17 cellular contexts compared by ENCODE assay signal in the genomic region with DNA sequence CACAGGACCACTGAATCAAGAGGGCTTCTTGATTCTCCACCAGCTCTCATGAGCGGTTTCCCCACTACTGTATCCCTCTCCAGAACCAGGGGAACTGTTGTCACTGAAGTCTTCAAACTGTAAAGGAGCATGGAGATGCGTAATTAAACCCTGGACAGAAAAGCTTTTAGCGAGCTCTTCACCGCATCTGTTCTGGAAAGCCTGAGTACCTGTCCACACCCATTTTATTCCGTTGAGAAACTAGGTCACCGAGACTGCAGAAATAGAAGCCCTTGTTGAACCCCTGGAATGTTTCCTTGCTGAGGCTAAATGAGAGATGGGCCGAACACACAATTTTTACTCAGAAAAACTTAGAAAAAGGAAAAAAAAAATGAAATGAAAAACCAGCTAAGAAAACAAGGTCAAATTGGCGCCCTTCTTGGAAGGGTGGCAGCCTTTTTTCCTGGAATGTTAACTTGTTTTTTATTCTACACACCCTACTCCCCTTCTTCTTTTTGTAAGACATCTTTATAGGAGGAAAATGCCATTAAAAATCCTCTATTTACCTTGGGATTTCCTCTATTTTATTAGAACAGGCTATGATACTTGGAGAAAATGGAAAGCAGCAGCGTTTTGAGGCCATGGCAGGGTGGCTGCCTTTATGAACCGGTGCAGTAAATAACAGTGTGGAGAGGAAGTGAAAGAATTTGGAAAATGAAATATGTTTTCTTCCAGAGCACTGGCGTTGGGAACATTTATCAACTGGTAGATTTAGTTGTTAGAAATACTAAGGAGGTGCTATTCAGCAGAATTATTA. TPM values are rescaled to one million over a fixed set of nuclear protein-coding genes. Genes with fewer than 3 reads are reported as not detected.
A peak's percentile ranks its signal among the peaks of the same experiment; 100 is the strongest.
DNase-seq lines count a peak whose midpoint lies in the region; ATAC-seq and TF ChIP-seq lines count a peak whose summit lies in the region.
"Had no signal": no experiment of that assay in that cellular context is flagged by ENCODE, and none has a peak within 500 bp of the region (broad histone marks: within the 10 kb centered on the region; RNA-seq: fewer than 3 reads in every experiment).

No MANE protein-coding gene starts in this region.

- H3K9me3 Mint-ChIP-seq in activated naive CD4-positive, alpha-beta T cell treated with anti-CD3 and anti-CD28 coated beads, Interleukin-2, amount 50 U/mL, for 24 hours = no peaks in the 10 kb centered on the region
- H3K9me3 Mint-ChIP-seq in activated naive CD4-positive, alpha-beta T cell treated with anti-CD3 and anti-CD28 coated beads, Interleukin-2, amount 50 U/mL, for 72 hours = no peaks in the 10 kb centered on the region
- no peaks in the 10 kb centered on the region for H3K9me3 Mint-ChIP-seq in T-cell

- CTCF ChIA-PET in T-cell (lab: Charles Lee) = interaction anchor here in 1 of 2 donors (0.5 to 1.3 kb wide), 4 partner anchors 11 to 625 kb away, joined by 3 to 8 read pairs (median 4); no protein-coding TSS in a partner anchor

- no peaks in the 10 kb centered on the region for H3K79me2 ChIP-seq in MM.1S (ENCODE audit: low read length)

- WGBS in testis, 2 donors = 57 to 58% methylated on average over 11 of the region's 11 CpGs

- POLR2A ChIA-PET in T-cell (lab: Charles Lee) = interaction anchor here in 1 of 2 donors (0.7 kb wide), 1 partner anchor 10 kb away, joined by 3 read pairs; no protein-coding TSS in a partner anchor

- H3K27me3 ChIP-seq in testis = no peaks in the 10 kb centered on the region
- H3K27me3 ChIP-seq in MM.1S (replicated peaks; ENCODE audit: insufficient read depth, low read length) = no peaks in the 10 kb centered on the region
- H3K27me3 ChIP-seq: suprapubic skin had no signal

- ATAC-seq in activated naive CD4-positive, alpha-beta T cell treated with anti-CD3 and anti-CD28 coated beads, Interleukin-2, amount 50 U/mL, for 72 hours = no peak
- peak in 2 of 4 experiments; percentile 26 to 36 for ATAC-seq in T-cell (replicated peaks in 1 of 4)
- ATAC-seq in GM18517 (IDR thresholded peaks at IDR 0.05; ENCODE audit: unreplicated experiment) = no peak
- ATAC-seq in HG03521 (IDR thresholded peaks at IDR 0.05; ENCODE audit: unreplicated experiment) = no peak

- intact Hi-C loops in testis (cut with DNase I; ENCODE audit: low total_unique reads) = no loop called here

- H3K9me3 ChIP-seq in testis = no peaks in the 10 kb centered on the region
- no peaks in the 10 kb centered on the region for H3K9me3 ChIP-seq in MM.1S (replicated peaks; ENCODE audit: insufficient read depth, low read length)
- H3K9me3 ChIP-seq: suprapubic skin had no signal

- no peak overlapping the region for H3K9ac ChIP-seq in MM.1S (ENCODE audit: low read length)

- TF ChIP-seq POLR2A in testis (IDR thresholded peaks at IDR 0.05) = no peak

- H3K36me3 ChIP-seq in testis (ENCODE audit: low read depth, missing control alignments) (no peaks in the 10 kb centered on the region), MM.1S (replicated peaks; ENCODE audit: insufficient read depth, low read length) (no peaks in the 10 kb centered on the region)

- H3F3A ChIP-seq in MM.1S (ENCODE audit: insufficient read depth, low read length) = no peaks in the 10 kb centered on the region

- H3K27ac ChIP-seq in testis = peak overlapping the region; percentile 19 to 60
- no peak overlapping the region for H3K27ac ChIP-seq in MM.1S (ENCODE audit: low read length)
- H3K27ac ChIP-seq: suprapubic skin had no signal

- no peaks in the 10 kb centered on the region for H3K27me3 Mint-ChIP-seq in activated naive CD4-positive, alpha-beta T cell treated with anti-CD3 and anti-CD28 coated beads, Interleukin-2, amount 50 U/mL, for 24 hours
- H3K27me3 Mint-ChIP-seq in T-cell = no peaks in the 10 kb centered on the region

- DNase-seq in activated naive CD4-positive, alpha-beta T cell treated with anti-CD3 and anti-CD28 coated beads, Interleukin-2, amount 50 U/mL, for 72 hours (ENCODE audit: low spot score in 2 of 2) = no peak
- no peak for DNase-seq in T-cell
- peak; percentile 83 for DNase-seq in fibroblast of villous mesenchyme (ENCODE audit: low read depth)
- no peak for DNase-seq in testis
- no peak for DNase-seq in MM.1S
- DNase-seq: DMS 273 treated with DMSO at 0.1 percent for 48 hours; effector CD4-positive, alpha-beta T cell; foreskin fibroblast; midbrain; MV-4-11; OCI-M1; stimulated activated CD4-positive, alpha-beta T cell treated with anti-CD3 and anti-CD28 coated beads, Interleukin-12 subunit alpha, Interleukin-12 subunit beta, amount 100 ng/mL, for 4 hours; SW 1271 had no signal

- TF ChIP-seq CTCF in fibroblast of villous mesenchyme (IDR thresholded peaks at IDR 0.05; ENCODE audit: insufficient read depth, low read depth, low read length) (no peak), testis (IDR thresholded peaks at IDR 0.05) (no peak), MM.1S (IDR thresholded peaks at IDR 0.05; ENCODE audit: low read length) (no peak)

- peaks cover 27% of the 10 kb centered on the region for H3K36me3 Mint-ChIP-seq in activated naive CD4-positive, alpha-beta T cell treated with anti-CD3 and anti-CD28 coated beads, Interleukin-2, amount 50 U/mL, for 24 hours
- H3K36me3 Mint-ChIP-seq in activated naive CD4-positive, alpha-beta T cell treated with anti-CD3 and anti-CD28 coated beads, Interleukin-2, amount 50 U/mL, for 72 hours = peaks cover 13 to 46% of the 10 kb centered on the region in 2 donors
- peaks cover 68% of the 10 kb centered on the region for H3K36me3 Mint-ChIP-seq in T-cell

- no peak overlapping the region for H2AFZ ChIP-seq in MM.1S (ENCODE audit: low read length)

- H3K4me1 Mint-ChIP-seq in activated naive CD4-positive, alpha-beta T cell treated with anti-CD3 and anti-CD28 coated beads, Interleukin-2, amount 50 U/mL, for 24 hours = peaks cover 56% of the 10 kb centered on the region
- peaks cover 33 to 63% (median 58%) of the 10 kb centered on the region in 3 donors for H3K4me1 Mint-ChIP-seq in T-cell

- no peaks in the 10 kb centered on the region for H3K9me2 ChIP-seq in MM.1S (replicated peaks; ENCODE audit: insufficient read depth, low read length)

- peak overlapping the region; percentile 66 for H3K4me3 Mint-ChIP-seq in activated naive CD4-positive, alpha-beta T cell treated with anti-CD3 and anti-CD28 coated beads, Interleukin-2, amount 50 U/mL, for 24 hours
- H3K4me3 Mint-ChIP-seq in T-cell = peak overlapping the region in 2 of 3 donors; percentile 64 to 72

- H4K20me1 ChIP-seq in MM.1S (ENCODE audit: insufficient read depth, low read length) = no peaks in the 10 kb centered on the region

- peak overlapping the region; percentile 86 for H3K27ac Mint-ChIP-seq in activated naive CD4-positive, alpha-beta T cell treated with anti-CD3 and anti-CD28 coated beads, Interleukin-2, amount 50 U/mL, for 24 hours
- peak overlapping the region in 1 of 2 donors; percentile 47 for H3K27ac Mint-ChIP-seq in activated naive CD4-positive, alpha-beta T cell treated with anti-CD3 and anti-CD28 coated beads, Interleukin-2, amount 50 U/mL, for 72 hours
- peak overlapping the region; percentile 90 to 96 for H3K27ac Mint-ChIP-seq in T-cell

- H3K4me3 ChIP-seq in fibroblast of villous mesenchyme (ENCODE audit: low read depth, low read length) = no peak overlapping the region
- H3K4me3 ChIP-seq in testis = no peak overlapping the region
- H3K4me3 ChIP-seq in MM.1S (ENCODE audit: low read length) = no peak overlapping the region
- H3K4me3 ChIP-seq: suprapubic skin had no signal

- no peak overlapping the region for H3K4me2 ChIP-seq in MM.1S (ENCODE audit: low read depth, low read length)

- H3K4me1 ChIP-seq in testis = peaks cover 6% of the 10 kb centered on the region
- H3K4me1 ChIP-seq in MM.1S (ENCODE audit: low read length) = no peaks in the 10 kb centered on the region
- H3K4me1 ChIP-seq: suprapubic skin had no signal

RNA-seq across cellular contexts. Expression of gene CRISPLD2, which starts 52.6 kb away (rescaled TPM):
- under 1 TPM; 0.07 to 0.08 TPM for total RNA-seq in activated naive CD4-positive, alpha-beta T cell treated with anti-CD3 and anti-CD28 coated beads, Interleukin-2, amount 50 U/mL, for 72 hours
- 1 to 10 TPM in 4 of 5 donors, under 1 TPM in 1; 0.76 to 2.8 (median 1.8) TPM for total RNA-seq in T-cell
- total RNA-seq in fibroblast of villous mesenchyme = 44.0 and 87.3 TPM in 2 replicates
- total RNA-seq in testis = 10 to 100 TPM; 47.7 to 59.6 TPM
- polyA plus RNA-seq in testis (ENCODE audit: insufficient read depth, low read depth, low replicate concordance) = 48.8 TPM

Comparison
In these comparisons a context has a peak if more than half of its experiments do, and no peak if none do; other contexts are left out.
1. RNA of gene CRISPLD2, which starts 52.6 kb away (total RNA-seq): 47.7 to 59.6 TPM in testis and 44.0 to 87.3 TPM in fibroblast of villous mesenchyme; 0.76 to 2.8 TPM in T-cell and 0.07 to 0.08 TPM in activated naive CD4-positive, alpha-beta T cell treated with anti-CD3 and anti-CD28 coated beads, Interleukin-2, amount 50 U/mL, for 72 hours; every median in the first group is over 10 times any median in the second.